ENCODE assay signal across 31 cellular contexts in the genomic region with DNA sequence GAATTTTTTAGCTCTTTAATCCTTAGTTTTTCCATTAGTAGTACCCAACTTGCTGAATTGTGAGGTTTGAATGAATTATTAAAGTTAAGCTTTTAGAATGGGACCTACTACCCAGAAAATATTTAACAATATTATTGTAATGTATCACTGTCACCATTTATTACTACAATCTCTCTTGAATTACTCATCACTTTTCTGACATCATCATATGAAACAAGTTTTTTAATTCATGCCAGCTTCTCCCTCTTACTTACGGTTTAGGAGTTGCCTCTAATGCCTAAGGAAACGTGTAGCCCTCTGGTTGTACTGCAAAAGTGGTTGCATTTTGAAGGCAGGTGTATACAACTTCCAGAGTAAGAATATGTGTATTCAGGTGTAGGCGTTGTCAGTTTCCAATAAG.
DNase-seq lines count a peak whose midpoint lies in the region; ATAC-seq and TF ChIP-seq lines count a peak whose summit lies in the region.
"Had no signal": no experiment of that assay in that cellular context is flagged by ENCODE, and none has a peak within 500 bp of the region (broad histone marks: within the 10 kb centered on the region; RNA-seq: fewer than 3 reads in every experiment).

No MANE protein-coding gene starts in this region.

- H3K27ac ChIP-seq in RWPE1 (no peak overlapping the region), fibroblast of lung (ENCODE audit: insufficient read depth, low read length) (no peak overlapping the region), PC-9 (no peak overlapping the region)
- no peak overlapping the region for H3K27ac ChIP-seq in CD8-positive, alpha-beta T cell (ENCODE audit: low read depth, low read length)
- H3K27ac ChIP-seq: BLaER1, cardiac muscle cell, gastrocnemius medialis, ovary, thyroid gland, vagina had no signal

- H3K4me1 Mint-ChIP-seq in osteocyte (ENCODE audit: unreplicated experiment), result peaks cover 16% of the 10 kb centered on the region
- H3K4me1 Mint-ChIP-seq in CD8-positive, alpha-beta T cell (ENCODE audit: low read depth), result no peaks in the 10 kb centered on the region
- H3K4me1 Mint-ChIP-seq: activated CD4-positive, alpha-beta T cell treated with anti-CD3 and anti-CD28 coated beads, Interleukin-2, amount 10 ng/mL, durations not matched to agents 7 days and 5 days; IgD-negative memory B cell; stimulated activated naive CD8-positive, alpha-beta T cell treated with anti-CD3 and anti-CD28 coated beads, Interleukin-15, amount 100 ng/mL, for 72 hours had no signal

- no peaks in the 10 kb centered on the region for H3K36me3 Mint-ChIP-seq in osteocyte (ENCODE audit: unreplicated experiment)
- no peaks in the 10 kb centered on the region for H3K36me3 Mint-ChIP-seq in CD8-positive, alpha-beta T cell
- H3K36me3 Mint-ChIP-seq: natural killer cell treated with Interleukin-12 subunit alpha and Interleukin-12 subunit beta and Interleukin-15 and Interleukin-18, amount 100 ng/mL, for 72 hours; WTC11 had no signal

- H3K36me3 ChIP-seq in fibroblast of lung (ENCODE audit: control insufficient read depth, insufficient read depth, low read length) (no peaks in the 10 kb centered on the region), PC-9 (ENCODE audit: low read depth) (no peaks in the 10 kb centered on the region)
- no peaks in the 10 kb centered on the region for H3K36me3 ChIP-seq in CD8-positive, alpha-beta T cell (ENCODE audit: insufficient read depth, low read length)
- H3K36me3 ChIP-seq: BLaER1, cardiac muscle cell, gastrocnemius medialis, ovary, thyroid gland, vagina had no signal

- H2AFZ ChIP-seq in fibroblast of lung (ENCODE audit: low read length) (no peak overlapping the region), PC-9 (no peak overlapping the region)

- H3K4me3 Mint-ChIP-seq in osteocyte (ENCODE audit: unreplicated experiment), result no peak overlapping the region
- H3K4me3 Mint-ChIP-seq in CD8-positive, alpha-beta T cell, result no peak overlapping the region
- H3K4me3 Mint-ChIP-seq: activated CD4-positive, alpha-beta T cell treated with anti-CD3 and anti-CD28 coated beads, Interleukin-2, amount 10 ng/mL, durations not matched to agents 7 days and 5 days; activated naive CD8-positive, alpha-beta T cell; IgD-negative memory B cell; natural killer cell treated with Interleukin-12 subunit alpha and Interleukin-12 subunit beta and Interleukin-15 and Interleukin-18, amount 100 ng/mL, for 72 hours; stimulated activated naive CD8-positive, alpha-beta T cell treated with anti-CD3 and anti-CD28 coated beads, Interleukin-15, amount 100 ng/mL, for 72 hours; WTC11 had no signal

- H3K9ac ChIP-seq in fibroblast of lung (ENCODE audit: insufficient read depth, low read length), result no peak overlapping the region
- H3K9ac ChIP-seq: BLaER1 had no signal

- TF ChIP-seq CTCF in RWPE1 (conservative IDR thresholded peaks at IDR 0.05; ENCODE audit: low read depth) (no peak), fibroblast of lung (conservative IDR thresholded peaks at IDR 0.05 in 1 of 2, IDR thresholded peaks at IDR 0.05 in 1 of 2; ENCODE audit: low read depth in 1 of 2, low read length in 2 of 2) (no peak), osteocyte (IDR thresholded peaks at IDR 0.05) (no peak), PC-9 (conservative IDR thresholded peaks at IDR 0.05) (no peak)
- TF ChIP-seq CTCF in CD8-positive, alpha-beta T cell (IDR thresholded peaks at IDR 0.05), result no peak

- DNase-seq in ELR (ENCODE audit: low read depth) (peak; percentile 30), RWPE1 (ENCODE audit: low spot score) (peak; percentile 9), fibroblast of lung (ENCODE audit: low read depth in 2 of 2) (peak; percentile 18 to 28), osteocyte (ENCODE audit: extremely low spot score, unreplicated experiment) (no peak), kidney glomerular epithelial cell (lab: John Stamatoyannopoulos, UW) (no peak), PC-9 (no peak)
- DNase-seq in CD8-positive, alpha-beta T cell, result no peak
- DNase-seq: activated CD4-positive, alpha-beta T cell treated with anti-CD3 and anti-CD28 coated beads, Interleukin-2, amount 10 ng/mL, durations not matched to agents 7 days and 5 days; activated effector memory CD4-positive, alpha-beta T cell treated with Interleukin-2 at 50 U/mL for 16 hours; activated T-cell treated with anti-CD3 and anti-CD28 coated beads, Interleukin-2, amount 50 U/mL, for 1 hour; anterior cingulate cortex; gastrocnemius medialis; mucosa of descending colon; NCI-H1092; NCI-H1694; NCI-H446 treated with DMSO at 0.1 percent for 48 hours; NCI-H774; ovary; small intestine; stimulated activated naive CD8-positive, alpha-beta T cell treated with anti-CD3 and anti-CD28 coated beads, Interleukin-15, amount 100 ng/mL, for 72 hours; thyroid gland had no signal

- no peak for ATAC-seq in HG03159 (IDR thresholded peaks at IDR 0.05; ENCODE audit: unreplicated experiment)
- ATAC-seq in CD8-positive, alpha-beta T cell, result no peak
- ATAC-seq: gastrocnemius medialis; HCT116; mucosa of descending colon; natural killer cell treated with Interleukin-12 subunit alpha and Interleukin-12 subunit beta and Interleukin-15 and Interleukin-18, amount 100 ng/mL, for 72 hours; stimulated activated naive CD8-positive, alpha-beta T cell treated with anti-CD3 and anti-CD28 coated beads, Interleukin-15, amount 100 ng/mL, for 72 hours; WTC11 had no signal

- no peaks in the 10 kb centered on the region for H3K27me3 ChIP-seq in fibroblast of lung (ENCODE audit: control insufficient read depth, insufficient read depth, low read length)
- no peaks in the 10 kb centered on the region for H3K27me3 ChIP-seq in PC-9 (ENCODE audit: insufficient read depth, low read depth)
- no peaks in the 10 kb centered on the region for H3K27me3 ChIP-seq in CD8-positive, alpha-beta T cell (ENCODE audit: insufficient read depth, low read length)
- H3K27me3 ChIP-seq: BLaER1, cardiac muscle cell, gastrocnemius medialis, thyroid gland, vagina had no signal

- H3K4me3 ChIP-seq in fibroblast of lung (replicated peaks in 1 of 4; ENCODE audit: control extremely low read depth in 1 of 4, insufficient read depth in 1 of 4, low read depth in 3 of 4, low read length in 4 of 4) (no peak overlapping the region), PC-9 (no peak overlapping the region)
- no peak overlapping the region for H3K4me3 ChIP-seq in CD8-positive, alpha-beta T cell (ENCODE audit: low read depth, low read length)
- H3K4me3 ChIP-seq: BLaER1, cardiac muscle cell, gastrocnemius medialis, lung, mucosa of descending colon, ovary, thyroid gland, vagina had no signal

- peak overlapping the region; percentile 52 for H3K27ac Mint-ChIP-seq in osteocyte (ENCODE audit: unreplicated experiment)
- H3K27ac Mint-ChIP-seq in CD8-positive, alpha-beta T cell, result no peak overlapping the region
- H3K27ac Mint-ChIP-seq: activated CD4-positive, alpha-beta T cell treated with anti-CD3 and anti-CD28 coated beads, Interleukin-2, amount 10 ng/mL, durations not matched to agents 7 days and 5 days; activated naive CD8-positive, alpha-beta T cell; IgD-negative memory B cell; natural killer cell treated with Interleukin-12 subunit alpha and Interleukin-12 subunit beta and Interleukin-15 and Interleukin-18, amount 100 ng/mL, for 72 hours; stimulated activated naive CD8-positive, alpha-beta T cell treated with anti-CD3 and anti-CD28 coated beads, Interleukin-15, amount 100 ng/mL, for 72 hours; WTC11 had no signal

- BruUV-seq in PC-9 (replicated peaks; lab: Mats Ljungman, UMichigan), result no TSS peak

- no peaks in the 10 kb centered on the region for H3K27me3 Mint-ChIP-seq in osteocyte (ENCODE audit: unreplicated experiment)
- no peaks in the 10 kb centered on the region for H3K27me3 Mint-ChIP-seq in CD8-positive, alpha-beta T cell (ENCODE audit: low read depth)
- H3K27me3 Mint-ChIP-seq: activated CD4-positive, alpha-beta T cell treated with anti-CD3 and anti-CD28 coated beads, Interleukin-2, amount 10 ng/mL, durations not matched to agents 7 days and 5 days; activated naive CD8-positive, alpha-beta T cell; IgD-negative memory B cell; natural killer cell treated with Interleukin-12 subunit alpha and Interleukin-12 subunit beta and Interleukin-15 and Interleukin-18, amount 100 ng/mL, for 72 hours; stimulated activated naive CD8-positive, alpha-beta T cell treated with anti-CD3 and anti-CD28 coated beads, Interleukin-15, amount 100 ng/mL, for 72 hours had no signal

- H4K20me1 ChIP-seq in fibroblast of lung (ENCODE audit: control insufficient read depth, extremely low read depth, insufficient read depth, low read length), result no peaks in the 10 kb centered on the region
- no peaks in the 10 kb centered on the region for H4K20me1 ChIP-seq in PC-9 (ENCODE audit: insufficient read depth)
- H4K20me1 ChIP-seq: BLaER1 had no signal

- H3K4me1 ChIP-seq in fibroblast of lung (ENCODE audit: control insufficient read depth, extremely low read depth, insufficient read depth, low read length), result no peaks in the 10 kb centered on the region
- H3K4me1 ChIP-seq in PC-9 (replicated peaks; ENCODE audit: insufficient read depth), result no peaks in the 10 kb centered on the region
- H3K4me1 ChIP-seq in CD8-positive, alpha-beta T cell (ENCODE audit: insufficient read depth, low read length), result no peaks in the 10 kb centered on the region
- H3K4me1 ChIP-seq: BLaER1, thyroid gland, vagina had no signal

- no peaks in the 10 kb centered on the region for H3K79me2 ChIP-seq in fibroblast of lung (ENCODE audit: control insufficient read depth, insufficient read depth, low read length)
- H3K79me2 ChIP-seq in PC-9 (ENCODE audit: low read depth), result no peaks in the 10 kb centered on the region

- H3K9me3 Mint-ChIP-seq in osteocyte (ENCODE audit: unreplicated experiment), result no peaks in the 10 kb centered on the region
- H3K9me3 Mint-ChIP-seq in CD8-positive, alpha-beta T cell, result no peaks in the 10 kb centered on the region
- H3K9me3 Mint-ChIP-seq: activated CD4-positive, alpha-beta T cell treated with anti-CD3 and anti-CD28 coated beads, Interleukin-2, amount 10 ng/mL, durations not matched to agents 7 days and 5 days; natural killer cell treated with Interleukin-12 subunit alpha and Interleukin-12 subunit beta and Interleukin-15 and Interleukin-18, amount 100 ng/mL, for 72 hours; stimulated activated naive CD8-positive, alpha-beta T cell treated with anti-CD3 and anti-CD28 coated beads, Interleukin-15, amount 100 ng/mL, for 72 hours had no signal

- H3K4me2 ChIP-seq in fibroblast of lung (ENCODE audit: extremely low read depth, insufficient read depth, low read length) (no peak overlapping the region), PC-9 (no peak overlapping the region)
- H3K4me2 ChIP-seq: BLaER1 had no signal

- H3K9me3 ChIP-seq in fibroblast of lung (ENCODE audit: control insufficient read depth, insufficient read depth, low read depth, low read length) (no peaks in the 10 kb centered on the region), PC-9 (ENCODE audit: insufficient read depth, low read depth) (no peaks in the 10 kb centered on the region)
- no peaks in the 10 kb centered on the region for H3K9me3 ChIP-seq in CD8-positive, alpha-beta T cell (ENCODE audit: low read length)
- H3K9me3 ChIP-seq: BLaER1, gastrocnemius medialis, mucosa of descending colon, ovary, thyroid gland, vagina had no signal

- H3K9me2 ChIP-seq in PC-9 (ENCODE audit: insufficient read depth), result no peaks in the 10 kb centered on the region

- CTCF ChIA-PET in RWPE1 (lab: Yijun Ruan, JAX), result no interaction called here
- CTCF ChIA-PET in PC-9 (lab: Charles Lee), result no interaction called here
- CTCF ChIA-PET in CD8-positive, alpha-beta T cell (lab: Charles Lee), result no interaction called here

- POLR2A ChIA-PET in RWPE1 (lab: Yijun Ruan, JAX; ENCODE audit: low non-redundant PET) (no interaction called here), PC-9 (lab: Charles Lee; ENCODE audit: unreplicated experiment) (no interaction called here)
- POLR2A ChIA-PET in CD8-positive, alpha-beta T cell (lab: Charles Lee), result no interaction called here

- intact Hi-C loops in PC-9 (cut with micrococcal nuclease; ENCODE audit: unreplicated experiment), result no loop called here
- intact Hi-C loops in CD8-positive, alpha-beta T cell (cut with DNase I, micrococcal nuclease), result no loop called here

- H3F3A ChIP-seq in PC-9 (ENCODE audit: insufficient read depth, low read depth), result no peaks in the 10 kb centered on the region

Comparison
In these comparisons a context has a peak if more than half of its experiments do, and no peak if none do; other contexts are left out.
1. DNase-seq: peak in ELR (single experiment), RWPE1 (single experiment) and fibroblast of lung (2 of 2); none in osteocyte (single experiment), kidney glomerular epithelial cell (single experiment), PC-9 (0 of 2) and CD8-positive, alpha-beta T cell (0 of 7).